ENCODE assay signal across 21 cellular contexts in genomic region chr9:112120046-112120373, GRCh38. TPM values are rescaled to one million over a fixed set of nuclear protein-coding genes. Genes with fewer than 3 reads are reported as not detected.
DNase-seq lines count a peak whose midpoint lies in the region; ATAC-seq and TF ChIP-seq lines count a peak whose summit lies in the region.
"Had no signal": no experiment of that assay in that cellular context is flagged by ENCODE, and none has a peak within 500 bp of the region (broad histone marks: within the 10 kb centered on the region; RNA-seq: fewer than 3 reads in every experiment).

No MANE protein-coding gene starts in this region.

- no peak for ATAC-seq in foreskin keratinocyte
- ATAC-seq: activated T-cell treated with anti-CD3 and anti-CD28 coated beads, Interleukin-2, amount 50 U/mL, for 72 hours; gastroesophageal sphincter; natural killer cell treated with Interleukin-12 subunit alpha and Interleukin-12 subunit beta and Interleukin-15 and Interleukin-18, amount 100 ng/mL, for 72 hours; PC-3; stimulated activated effector memory CD8-positive, alpha-beta T cell treated with anti-CD3 and anti-CD28 coated beads, Interleukin-12 subunit alpha, Interleukin-12 subunit beta, amount 100 ng/mL, for 72 hours; T-cell had no signal

- H3K36me3 Mint-ChIP-seq in type B pancreatic cell, result peaks cover 14% of the 10 kb centered on the region
- H3K36me3 Mint-ChIP-seq in CD8-positive, alpha-beta memory T cell, result peaks cover 21 to 39% (median 23%) of the 10 kb centered on the region in 3 donors

- POLR2A ChIA-PET in CD8-positive, alpha-beta memory T cell (lab: Charles Lee), result no interaction called here

- peaks cover 14% of the 10 kb centered on the region for H3K4me1 ChIP-seq in foreskin keratinocyte
- peaks cover 23% of the 10 kb centered on the region for H3K4me1 ChIP-seq in mucosa of stomach (ENCODE audit: control insufficient read depth, insufficient read depth, low read length)
- H3K4me1 ChIP-seq in CD8-positive, alpha-beta memory T cell (ENCODE audit: insufficient read depth, low read length), result no peaks in the 10 kb centered on the region
- H3K4me1 ChIP-seq: gastroesophageal sphincter had no signal

- H3K4me3 Mint-ChIP-seq in type B pancreatic cell, result no peak overlapping the region
- no peak overlapping the region for H3K4me3 Mint-ChIP-seq in CD8-positive, alpha-beta memory T cell
- H3K4me3 Mint-ChIP-seq: activated T-cell treated with anti-CD3 and anti-CD28 coated beads, Interleukin-2, amount 50 U/mL, for 72 hours; natural killer cell treated with Interleukin-12 subunit alpha and Interleukin-12 subunit beta and Interleukin-15 and Interleukin-18, amount 100 ng/mL, for 72 hours; stimulated activated effector memory CD8-positive, alpha-beta T cell treated with anti-CD3 and anti-CD28 coated beads, Interleukin-12 subunit alpha, Interleukin-12 subunit beta, amount 100 ng/mL, for 72 hours; T-cell had no signal

- CTCF ChIA-PET in CD8-positive, alpha-beta memory T cell (lab: Charles Lee), result interaction anchor here (1.1 kb wide), 1 partner anchor 14 kb away, joined by 3 read pairs; no protein-coding TSS in a partner anchor

- H3K27ac Mint-ChIP-seq in type B pancreatic cell, result peak overlapping the region; percentile 77
- H3K27ac Mint-ChIP-seq in CD8-positive, alpha-beta memory T cell, result peak overlapping the region in 1 of 8 donors; percentile 63
- H3K27ac Mint-ChIP-seq: activated T-cell treated with anti-CD3 and anti-CD28 coated beads, Interleukin-2, amount 50 U/mL, for 72 hours; stimulated activated effector memory CD8-positive, alpha-beta T cell treated with anti-CD3 and anti-CD28 coated beads, Interleukin-12 subunit alpha, Interleukin-12 subunit beta, amount 100 ng/mL, for 72 hours; T-cell had no signal

- DNase-seq in foreskin keratinocyte, result no peak
- DNase-seq in type B pancreatic cell (ENCODE audit: extremely low spot score, unreplicated experiment), result no peak
- DNase-seq in CD8-positive, alpha-beta memory T cell, result no peak
- DNase-seq in activated T-cell treated with anti-CD3 and anti-CD28 coated beads, Interleukin-2, amount 50 U/mL, for 1 hour, result no peak
- no peak for DNase-seq in AML-193 (lab: John Stamatoyannopoulos, UW)
- DNase-seq: activated naive CD4-positive, alpha-beta T cell treated with anti-CD3 and anti-CD28 coated beads, Interleukin-2, amount 50 U/mL, for 16 hours; activated T-cell treated with anti-CD3 and anti-CD28 coated beads, Interleukin-2, amount 50 U/mL, for 72 hours; cerebellar nuclear complex; effector CD4-positive, alpha-beta T cell; esophagus squamous epithelium; PC-3; posterior cingulate gyrus; SHP77 treated with DMSO at 0.1 percent for 48 hours; stimulated activated CD4-positive, alpha-beta T cell treated with anti-CD3 and anti-CD28 coated beads, Interleukin-2, amount 100 ng/mL, for 24 hours; T-cell had no signal

- H3K9me3 ChIP-seq in mucosa of stomach (ENCODE audit: control insufficient read depth, low read length), result no peaks in the 10 kb centered on the region
- H3K9me3 ChIP-seq in CD8-positive, alpha-beta memory T cell (ENCODE audit: low read length), result no peaks in the 10 kb centered on the region
- H3K9me3 ChIP-seq: esophagus squamous epithelium, gastroesophageal sphincter, thoracic aorta had no signal

- H3K27me3 ChIP-seq in foreskin keratinocyte (no peaks in the 10 kb centered on the region), mucosa of stomach (ENCODE audit: control insufficient read depth, insufficient read depth, low read length) (no peaks in the 10 kb centered on the region)
- no peaks in the 10 kb centered on the region for H3K27me3 ChIP-seq in CD8-positive, alpha-beta memory T cell (ENCODE audit: insufficient read depth, low read length, poor library complexity, severe bottlenecking)
- H3K27me3 ChIP-seq: esophagus squamous epithelium, gastroesophageal sphincter had no signal

- no peak for TF ChIP-seq CTCF in VCaP (conservative IDR thresholded peaks at IDR 0.05)
- no peak for TF ChIP-seq CTCF in foreskin keratinocyte (conservative IDR thresholded peaks at IDR 0.05)
- no peak for TF ChIP-seq CTCF in type B pancreatic cell (conservative IDR thresholded peaks at IDR 0.05)

- no peaks in the 10 kb centered on the region for H3K36me3 ChIP-seq in mucosa of stomach (ENCODE audit: control insufficient read depth, insufficient read depth, low read length)
- H3K36me3 ChIP-seq in CD8-positive, alpha-beta memory T cell (ENCODE audit: insufficient read depth, low read length), result peaks cover 6% of the 10 kb centered on the region

- no peaks in the 10 kb centered on the region for H3K27me3 Mint-ChIP-seq in type B pancreatic cell
- H3K27me3 Mint-ChIP-seq in CD8-positive, alpha-beta memory T cell, result no peaks in the 10 kb centered on the region
- H3K27me3 Mint-ChIP-seq: natural killer cell treated with Interleukin-12 subunit alpha and Interleukin-12 subunit beta and Interleukin-15 and Interleukin-18, amount 100 ng/mL, for 72 hours; T-cell had no signal

- H3K9me3 Mint-ChIP-seq in type B pancreatic cell, result no peaks in the 10 kb centered on the region
- no peaks in the 10 kb centered on the region for H3K9me3 Mint-ChIP-seq in CD8-positive, alpha-beta memory T cell
- H3K9me3 Mint-ChIP-seq: activated T-cell treated with anti-CD3 and anti-CD28 coated beads, Interleukin-2, amount 50 U/mL, for 72 hours; natural killer cell treated with Interleukin-12 subunit alpha and Interleukin-12 subunit beta and Interleukin-15 and Interleukin-18, amount 100 ng/mL, for 72 hours; stimulated activated effector memory CD8-positive, alpha-beta T cell treated with anti-CD3 and anti-CD28 coated beads, Interleukin-12 subunit alpha, Interleukin-12 subunit beta, amount 100 ng/mL, for 72 hours; T-cell had no signal

- H3K4me1 Mint-ChIP-seq in type B pancreatic cell (ENCODE audit: unreplicated experiment), result peaks cover 8% of the 10 kb centered on the region
- H3K4me1 Mint-ChIP-seq in CD8-positive, alpha-beta memory T cell, result peaks cover 5 to 10% (median 7%) of the 10 kb centered on the region in 3 donors
- H3K4me1 Mint-ChIP-seq: T-cell had no signal

- H3K9ac ChIP-seq in mucosa of stomach (ENCODE audit: low read length), result peak overlapping the region; percentile 16

- H3K4me3 ChIP-seq in mucosa of stomach (ENCODE audit: low read length), result no peak overlapping the region
- no peak overlapping the region for H3K4me3 ChIP-seq in CD8-positive, alpha-beta memory T cell (ENCODE audit: low read length)
- H3K4me3 ChIP-seq: esophagus squamous epithelium, gastroesophageal sphincter, thoracic aorta had no signal

- H3K27ac ChIP-seq in VCaP, result peak overlapping the region; percentile 80
- peak overlapping the region; percentile 80 for H3K27ac ChIP-seq in foreskin keratinocyte
- H3K27ac ChIP-seq in CD8-positive, alpha-beta memory T cell (ENCODE audit: low read depth, low read length), result no peak overlapping the region
- H3K27ac ChIP-seq: gastroesophageal sphincter, thoracic aorta had no signal

RNA-seq across cellular contexts. Expression of gene SUSD1, which starts 55.1 kb away (rescaled TPM):
- total RNA-seq in foreskin keratinocyte, result 2.5 and 3.2 TPM in 2 replicates
- 1.1 and 1.9 TPM in 2 replicates for polyA plus RNA-seq in foreskin keratinocyte
- 16.3 and 21.8 TPM in 2 replicates for total RNA-seq in type B pancreatic cell (ENCODE audit: low replicate concordance)
- 1 to 10 TPM; 5.0 to 5.3 TPM for total RNA-seq in CD8-positive, alpha-beta memory T cell
- polyA plus RNA-seq in CD8-positive, alpha-beta memory T cell, result 18.1 TPM
